Comparison of ENCODE assay signal across 9 cellular contexts in the genomic region with DNA sequence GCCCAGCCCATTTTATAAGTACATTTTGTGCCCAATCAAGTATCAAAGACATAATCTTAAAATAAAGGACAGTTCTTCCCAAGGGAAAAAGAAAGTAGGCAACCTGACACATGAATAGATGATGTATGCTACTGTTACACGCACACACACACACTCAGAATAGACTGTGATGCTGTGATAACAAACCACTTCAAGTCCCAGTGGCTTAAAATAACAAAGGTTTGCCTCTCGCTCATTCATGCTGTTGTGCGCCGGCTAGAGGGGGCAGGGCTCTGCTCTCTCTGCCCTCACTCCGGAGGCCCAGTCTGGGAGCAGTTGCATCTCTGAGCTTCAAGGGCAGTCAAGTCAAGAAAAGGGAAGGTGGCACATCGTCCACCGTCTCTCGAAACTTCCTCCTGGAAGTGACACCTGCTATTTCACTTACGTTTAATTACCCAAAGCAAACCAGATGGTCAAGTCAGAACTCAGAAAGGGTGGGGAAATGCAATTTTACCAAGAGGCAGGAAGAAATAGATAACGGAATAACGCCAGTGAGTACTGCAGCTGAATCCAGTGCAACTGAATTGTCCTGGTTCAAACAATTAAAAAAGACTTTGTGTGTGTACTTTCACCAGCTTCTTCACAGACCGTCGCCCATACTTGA. TPM values are rescaled to one million over a fixed set of nuclear protein-coding genes. Genes with fewer than 3 reads are reported as not detected.
A peak's percentile ranks its signal among the peaks of the same experiment; 100 is the strongest.
DNase-seq lines count a peak whose midpoint lies in the region; ATAC-seq, FAIRE-seq and TF ChIP-seq lines count a peak whose summit lies in the region.
"Had no signal": no experiment of that assay in that cellular context is flagged by ENCODE, and none has a peak within 500 bp of the region (broad histone marks: within the 10 kb centered on the region; RNA-seq: fewer than 3 reads in every experiment).

No MANE protein-coding gene starts in this region.

- peak; percentile 74 for FAIRE-seq in GM12891 (lab: Jason Lieb, UNC)

- peak; percentile 86 for ATAC-seq in GM21515 (IDR thresholded peaks at IDR 0.05; ENCODE audit: unreplicated experiment)

- WGBS in thyroid gland, 2 donors = 26 to 36% methylated on average over 13 of the region's 13 CpGs
- WGBS in ovary, 3 donors = 35 to 36% (median 35%) methylated on average over 13 of the region's 13 CpGs

- H3K27ac ChIP-seq in right atrium auricular region = peak overlapping the region; percentile 71 to 74
- H3K27ac ChIP-seq in thyroid gland = peak overlapping the region; percentile 7 to 49 (median 18)
- no peak overlapping the region for H3K27ac ChIP-seq in ovary
- H3K27ac ChIP-seq: VCaP had no signal

- TF ChIP-seq CTCF in right atrium auricular region (IDR thresholded peaks at IDR 0.05) (no peak), thyroid gland (IDR thresholded peaks at IDR 0.05) (no peak), ovary (IDR thresholded peaks at IDR 0.05) (no peak)

- H3K4me3 ChIP-seq in right atrium auricular region (no peak overlapping the region), thyroid gland (replicated peaks in 1 of 3) (no peak overlapping the region), ovary (no peak overlapping the region)

- H3K9me3 ChIP-seq in right atrium auricular region (no peaks in the 10 kb centered on the region), thyroid gland (no peaks in the 10 kb centered on the region), ovary (no peaks in the 10 kb centered on the region)

- H3K36me3 ChIP-seq in right atrium auricular region (no peaks in the 10 kb centered on the region), thyroid gland (no peaks in the 10 kb centered on the region), ovary (no peaks in the 10 kb centered on the region)

- TF ChIP-seq POLR2A in GM12891 (IDR thresholded peaks at IDR 0.05; ENCODE audit: low read depth, low read length) (no peak), thyroid gland (IDR thresholded peaks at IDR 0.05) (no peak), ovary (IDR thresholded peaks at IDR 0.05) (no peak)

- no peak for TF ChIP-seq EP300 in ovary (IDR thresholded peaks at IDR 0.05)

- DNase-seq in GM12891 (ENCODE audit: insufficient read length, low spot score) (no peak), HUDEP-2 (lab: John Stamatoyannopoulos, UW; ENCODE audit: unreplicated experiment in 76 of 76) (peak in 73 of 76 experiments; percentile 3 to 80 (median 49)), SKM-1 (lab: John Stamatoyannopoulos, UW; ENCODE audit: unreplicated experiment) (peak; percentile 93), right atrium auricular region (ENCODE audit: low spot score) (peak; percentile 60), thyroid gland (peak; percentile 88), ovary (no peak), pons (ENCODE audit: low spot score) (no peak)

- H3K4me1 ChIP-seq in right atrium auricular region (peaks cover 0 to 22% of the 10 kb centered on the region in 2 donors), thyroid gland (peaks cover 8 to 16% of the 10 kb centered on the region in 2 donors), ovary (ENCODE audit: insufficient read depth) (peaks cover 1% of the 10 kb centered on the region)

- no peaks in the 10 kb centered on the region for H3K27me3 ChIP-seq in right atrium auricular region
- H3K27me3 ChIP-seq in thyroid gland = no peaks in the 10 kb centered on the region
- no peaks in the 10 kb centered on the region for H3K27me3 ChIP-seq in ovary

- intact Hi-C loops in thyroid gland (cut with DNase I) = no loop called here
- intact Hi-C loops in ovary (cut with DNase I) = no loop called here

TF ChIP-seq in GM12891, 5 proteins besides CTCF, POLR2A, EP300 and RAD21:
- TF ChIP-seq SPI1 (IDR thresholded peaks at IDR 0.05; ENCODE audit: low read depth, low read length) (0 out of 2 replicates have a peak, but pooled peaks have one; percentile 46), TAF1 (IDR thresholded peaks at IDR 0.05; ENCODE audit: low read depth, low read length) (no peak), POLR2AphosphoS5 (IDR thresholded peaks at IDR 0.05; ENCODE audit: low read depth, low read length) (peak; percentile 38; the same call in 1 of the 2 replicates), PAX5 (IDR thresholded peaks at IDR 0.05; ENCODE audit: insufficient read depth, low read length, severe bottlenecking) (no peak), POU2F2 (IDR thresholded peaks at IDR 0.05; ENCODE audit: low read depth, low read length) (peak; percentile 56; the same call in 1 of the 2 replicates)

RNA-seq across cellular contexts. Expression of a gene that starts 43.3 kb away (rescaled TPM):
- polyA plus RNA-seq in GM12891 (2012; ENCODE audit: low read depth, missing spikeins) = 27.9 TPM
- total RNA-seq in right atrium auricular region (1 to 10 TPM; 1.2 to 4.7 TPM), thyroid gland (1 to 10 TPM in 3 of 4 donors, under 1 TPM in 1; 0.67 to 1.6 (median 1.1) TPM), ovary (10 to 100 TPM in 1 of 7 donors, 1 to 10 TPM in 3, under 1 TPM in 3; 0.65 to 13.3 (median 2.3) TPM)
- 1 to 10 TPM in 1 of 2 donors, under 1 TPM in 1; 0.85 to 1.9 TPM for polyA plus RNA-seq in ovary

Comparison
In these comparisons a context has a peak if more than half of its experiments do, and no peak if none do; other contexts are left out.
1. DNase-seq: peak in HUDEP-2 (73 of 76), SKM-1 (single experiment), right atrium auricular region (single experiment) and thyroid gland (2 of 2); none in GM12891 (single experiment), ovary (0 of 5) and pons (single experiment).
2. H3K27ac ChIP-seq: peak in right atrium auricular region (2 of 2) and thyroid gland (3 of 3); none in ovary (0 of 2).